18 cellular contexts compared by ENCODE assay signal in the genomic region with DNA sequence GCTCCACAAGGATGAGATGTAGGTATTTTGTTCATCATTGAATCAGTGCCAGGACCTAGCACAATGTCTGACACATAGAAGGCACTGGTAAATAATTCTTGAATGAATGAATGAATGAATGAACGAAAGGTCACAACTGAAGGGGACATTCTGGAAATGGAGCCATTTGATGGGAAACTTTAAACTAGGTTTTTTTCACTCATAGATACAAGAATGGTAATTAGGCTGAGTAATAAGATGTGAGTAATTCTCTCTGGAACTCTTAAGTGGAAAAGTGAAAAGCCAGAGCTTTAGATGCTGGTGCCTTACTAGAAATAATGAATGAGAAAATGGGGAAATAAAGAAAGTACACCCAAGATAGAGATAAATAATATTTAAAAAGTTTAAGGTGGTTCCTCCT. TPM values are rescaled to one million over a fixed set of nuclear protein-coding genes. Genes with fewer than 3 reads are reported as not detected.
DNase-seq lines count a peak whose midpoint lies in the region; ATAC-seq, FAIRE-seq and TF ChIP-seq lines count a peak whose summit lies in the region.
"Had no signal": no experiment of that assay in that cellular context is flagged by ENCODE, and none has a peak within 500 bp of the region (broad histone marks: within the 10 kb centered on the region; RNA-seq: fewer than 3 reads in every experiment).

No MANE protein-coding gene starts in this region.

- H3K79me1 ChIP-seq in mesenchymal stem cell (replicated peaks; ENCODE audit: low read length, poor library complexity, severe bottlenecking): no peaks in the 10 kb centered on the region

- FAIRE-seq in bronchial epithelial cell (lab: Jason Lieb, UNC): no peak
- FAIRE-seq: D721Med, HTR-8/SVneo had no signal

- WGBS in mesenchymal stem cell: 100% methylated on average over 1 of the region's 1 CpG

- H3K4me3 ChIP-seq in bronchial epithelial cell (ENCODE audit: low read depth, low read length): no peak overlapping the region
- H3K4me3 ChIP-seq in mesenchymal stem cell (ENCODE audit: insufficient read depth in 1 of 2, low read depth in 1 of 2, low read length in 2 of 2): no peak overlapping the region
- no peak overlapping the region for H3K4me3 ChIP-seq in OCI-LY7 (ENCODE audit: low read depth, low read length, poor library complexity, severe bottlenecking)
- H3K4me3 ChIP-seq: HAP-1 had no signal

- H3K9me2 ChIP-seq in OCI-LY7 (ENCODE audit: insufficient read depth, low read length): no peaks in the 10 kb centered on the region

- no peak overlapping the region for H3K27ac ChIP-seq in mesenchymal stem cell (ENCODE audit: low read length, poor library complexity, severe bottlenecking)
- no peak overlapping the region for H3K27ac ChIP-seq in OCI-LY7 (ENCODE audit: low read depth, low read length, poor library complexity, severe bottlenecking)

- H3K4ac ChIP-seq in mesenchymal stem cell (ENCODE audit: low read depth in 1 of 2, low read length in 2 of 2): no peak overlapping the region

- no peaks in the 10 kb centered on the region for H4K20me1 ChIP-seq in OCI-LY7 (ENCODE audit: insufficient read depth, low read length)

- no peak for ATAC-seq in HG03460 (IDR thresholded peaks at IDR 0.05; ENCODE audit: unreplicated experiment)
- ATAC-seq: CD8-positive, alpha-beta T cell had no signal

- H3K9ac ChIP-seq in mesenchymal stem cell (ENCODE audit: low read length): no peak overlapping the region

- H3K4me1 ChIP-seq in mesenchymal stem cell (ENCODE audit: control insufficient read depth, insufficient read depth, low read depth, low read length): no peaks in the 10 kb centered on the region
- H3K4me1 ChIP-seq in OCI-LY7 (ENCODE audit: insufficient read depth, low read length, poor library complexity, severe bottlenecking): no peaks in the 10 kb centered on the region
- H3K4me1 ChIP-seq: HAP-1 had no signal

- intact Hi-C loops in posterior cingulate gyrus (cut with DNase I) (no loop called here), OCI-LY7 (cut with micrococcal nuclease; ENCODE audit: unreplicated experiment) (no loop called here)

- H3K18ac ChIP-seq in mesenchymal stem cell (ENCODE audit: low read depth in 1 of 2, low read length in 2 of 2): no peak overlapping the region

- peaks cover 5% of the 10 kb centered on the region for H3K9me3 ChIP-seq in mesenchymal stem cell (ENCODE audit: control insufficient read depth, low read length)
- no peaks in the 10 kb centered on the region for H3K9me3 ChIP-seq in OCI-LY7 (ENCODE audit: low read length)
- H3K9me3 ChIP-seq: HAP-1 had no signal

- BruUV-seq in OCI-LY7 (replicated peaks; lab: Mats Ljungman, UMichigan): no TSS peak

- no peak overlapping the region for H3K14ac ChIP-seq in mesenchymal stem cell (ENCODE audit: low read length in 2 of 2)

- no peak overlapping the region for H3K4me2 ChIP-seq in mesenchymal stem cell (ENCODE audit: low read length, poor library complexity, severe bottlenecking)
- no peak overlapping the region for H3K4me2 ChIP-seq in OCI-LY7 (ENCODE audit: low read length)

- H2AFZ ChIP-seq in mesenchymal stem cell (ENCODE audit: low read depth, low read length) (no peak overlapping the region), OCI-LY7 (ENCODE audit: low read length) (no peak overlapping the region)

- POLR2A ChIA-PET in OCI-LY7 (lab: Charles Lee): no interaction called here

- no peak overlapping the region for H2BK12ac ChIP-seq in mesenchymal stem cell (ENCODE audit: low read length in 2 of 2)

- DNase-seq in ELR (ENCODE audit: low read depth): peak; percentile 68
- peak; percentile 39 for DNase-seq in M059J (ENCODE audit: low read depth)
- DNase-seq in bronchial epithelial cell (ENCODE audit: low read depth): peak; percentile 43
- peak; percentile 15 for DNase-seq in mesenchymal stem cell
- no peak for DNase-seq in stimulated activated CD4-positive, alpha-beta T cell treated with anti-CD3 and anti-CD28 coated beads, Interleukin-4, amount 100 ng/mL, for 4 hours
- no peak for DNase-seq in posterior cingulate gyrus
- DNase-seq in OCI-LY7 (ENCODE audit: low spot score): no peak
- DNase-seq: ACHN; CD8-positive, alpha-beta T cell; DND-41; NCI-H1092 treated with DMSO at 0.1 percent for 48 hours; NCI-H1694; NCI-H446; Right ventricle myocardium superior had no signal

- CTCF ChIA-PET in OCI-LY7 (lab: Charles Lee; ENCODE audit: unreplicated experiment): no interaction called here

- H3K27me3 ChIP-seq in bronchial epithelial cell (ENCODE audit: control insufficient read depth, insufficient read depth, low read length) (no peaks in the 10 kb centered on the region), mesenchymal stem cell (ENCODE audit: control insufficient read depth in 1 of 2, insufficient read depth in 1 of 2, low read length in 2 of 2) (no peaks in the 10 kb centered on the region)

- no peak overlapping the region for H4K91ac ChIP-seq in mesenchymal stem cell (ENCODE audit: low read length)

- no peak overlapping the region for H2AK5ac ChIP-seq in mesenchymal stem cell (ENCODE audit: low read length, severe bottlenecking)

- H3K23ac ChIP-seq in mesenchymal stem cell (ENCODE audit: low read length in 2 of 2): no peak overlapping the region

- no peak overlapping the region for H2BK120ac ChIP-seq in mesenchymal stem cell (ENCODE audit: low read depth, low read length)

- H4K8ac ChIP-seq in mesenchymal stem cell (ENCODE audit: low read length): no peak overlapping the region

- no peak overlapping the region for H2BK5ac ChIP-seq in mesenchymal stem cell (ENCODE audit: low read depth, low read length, poor library complexity, severe bottlenecking)

- H2BK15ac ChIP-seq in mesenchymal stem cell (ENCODE audit: low read depth, poor library complexity, severe bottlenecking): no peak overlapping the region

- H3K36me3 ChIP-seq in bronchial epithelial cell (ENCODE audit: control insufficient read depth, insufficient read depth, low read length) (no peaks in the 10 kb centered on the region), mesenchymal stem cell (ENCODE audit: control insufficient read depth in 1 of 2, insufficient read depth in 2 of 2, low read depth in 1 of 2, low read length in 2 of 2) (no peaks in the 10 kb centered on the region), OCI-LY7 (ENCODE audit: insufficient read depth, low read length) (no peaks in the 10 kb centered on the region)
- H3K36me3 ChIP-seq: HAP-1 had no signal

- H3K79me2 ChIP-seq in OCI-LY7 (ENCODE audit: insufficient read depth, low read depth, low read length): no peaks in the 10 kb centered on the region

- TF ChIP-seq CTCF in bronchial epithelial cell (IDR thresholded peaks at IDR 0.05; ENCODE audit: insufficient read depth, low read length, severe bottlenecking) (no peak), OCI-LY7 (conservative IDR thresholded peaks at IDR 0.05; ENCODE audit: low read length) (no peak)

RNA-seq across cellular contexts. Expression of a gene that starts 44.3 kb away (rescaled TPM):
- total RNA-seq in M059J (2014; rRNA removed; shearing (Covaris generic)): 2.7 and 6.4 TPM in 2 replicates
- total RNA-seq in bronchial epithelial cell (under 0.01 and 0.77 TPM in 2 replicates), OCI-LY7 (2022) (2.6 and 3.5 TPM in 2 replicates)
- polyA plus RNA-seq in mesenchymal stem cell (2013, experiment 1 of 2): 1.7 TPM
- 1.4 TPM for polyA plus RNA-seq in mesenchymal stem cell (2013, experiment 2 of 2)
- 0.88 and 5.9 TPM in 2 replicates for total RNA-seq in OCI-LY7 (2014; rRNA removed; shearing (Covaris generic))

Comparison
In these comparisons a context has a peak if more than half of its experiments do, and no peak if none do; other contexts are left out.
1. DNase-seq: peak in ELR (single experiment), M059J (single experiment), bronchial epithelial cell (single experiment) and mesenchymal stem cell (single experiment); none in stimulated activated CD4-positive, alpha-beta T cell treated with anti-CD3 and anti-CD28 coated beads, Interleukin-4, amount 100 ng/mL, for 4 hours (0 of 2), posterior cingulate gyrus (0 of 10) and OCI-LY7 (single experiment).